9 cellular contexts compared by ENCODE assay signal in the genomic region with DNA sequence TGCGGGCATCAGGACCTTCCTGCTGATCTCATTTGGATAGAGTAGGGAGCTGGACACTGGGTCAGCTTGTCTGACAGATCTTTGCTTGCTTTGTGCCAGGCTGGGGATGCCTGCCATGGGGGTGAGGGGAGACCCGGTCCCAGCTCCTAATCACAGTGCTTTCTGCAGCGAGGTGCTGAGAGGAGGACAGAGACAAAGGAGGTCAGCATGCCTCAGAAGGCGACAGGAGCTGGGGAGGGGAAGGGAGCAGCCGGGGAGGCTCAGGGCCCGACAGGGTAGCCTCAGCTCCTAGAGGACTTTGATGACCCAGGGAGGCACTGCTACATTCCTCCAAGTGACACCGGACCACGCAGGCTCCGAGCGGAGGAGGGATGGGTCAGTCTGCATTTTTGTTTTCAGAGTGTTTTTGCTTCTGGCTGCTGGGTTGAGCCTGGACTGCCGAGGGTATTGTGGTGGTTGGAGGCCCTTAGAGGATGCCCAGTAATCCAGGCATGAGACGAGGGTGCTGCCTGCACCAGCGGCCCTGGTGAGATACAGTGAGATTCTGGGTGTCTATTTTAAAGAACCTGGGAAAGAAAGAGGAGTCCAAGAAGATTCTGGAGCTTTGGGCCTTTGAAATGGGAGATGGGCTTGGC. TPM values are rescaled to one million over a fixed set of nuclear protein-coding genes. Genes with fewer than 3 reads are reported as not detected.
DNase-seq lines count a peak whose midpoint lies in the region; ATAC-seq and TF ChIP-seq lines count a peak whose summit lies in the region.
"Had no signal": no experiment of that assay in that cellular context is flagged by ENCODE, and none has a peak within 500 bp of the region (broad histone marks: within the 10 kb centered on the region; RNA-seq: fewer than 3 reads in every experiment).

No MANE protein-coding gene starts in this region.

- no peaks in the 10 kb centered on the region for H3K9me3 Mint-ChIP-seq in natural killer cell

- peak overlapping the region; percentile 86 for H3K4me3 Mint-ChIP-seq in natural killer cell

- no peak for TF ChIP-seq POLR2A in uterus (IDR thresholded peaks at IDR 0.05)

- H3K27me3 ChIP-seq in colonic mucosa (no peaks in the 10 kb centered on the region), uterus (no peaks in the 10 kb centered on the region)

- H3K9me3 ChIP-seq in colonic mucosa (no peaks in the 10 kb centered on the region), uterus (no peaks in the 10 kb centered on the region)

- intact Hi-C loops in Right ventricle myocardium inferior (cut with DNase I) (loop anchor here (5.0 kb wide), 1 partner anchor 93 kb away; no protein-coding TSS in a partner anchor), cardiac septum (cut with DNase I) (loop anchor here (2.0 to 10.0 kb wide), 2 partner anchors 36 to 316 kb away; partner anchors contain the start of gene PMEPA1), colonic mucosa (cut with DNase I) (no loop called here), natural killer cell (cut with micrococcal nuclease) (loop anchor here (1.0 to 10.0 kb wide), 8 partner anchors 8 to 316 kb away; partner anchors contain the start of gene PMEPA1), uterus (cut with DNase I; ENCODE audit: low total_unique reads) (loop anchor here (5.0 kb wide), 1 partner anchor 93 kb away; no protein-coding TSS in a partner anchor)

- H3K4me3 ChIP-seq in colonic mucosa: no peak overlapping the region
- H3K4me3 ChIP-seq in uterus: peak overlapping the region in 1 of 2 donors; percentile 4

- peaks cover 31% of the 10 kb centered on the region for H3K4me1 ChIP-seq in colonic mucosa
- peaks cover 0 to 37% of the 10 kb centered on the region in 2 donors for H3K4me1 ChIP-seq in uterus

- H3K27ac ChIP-seq in colonic mucosa (peak overlapping the region; percentile 16), uterus (peak overlapping the region; percentile 78 to 83)

- ATAC-seq in Right ventricle myocardium inferior (no peak), natural killer cell (no peak), HG03342 (IDR thresholded peaks at IDR 0.05; ENCODE audit: unreplicated experiment) (no peak)

- no peaks in the 10 kb centered on the region for H3K36me3 ChIP-seq in colonic mucosa
- H3K36me3 ChIP-seq in uterus: no peaks in the 10 kb centered on the region

- DNase-seq in Right ventricle myocardium inferior (ENCODE audit: missing footprints) (peak; percentile 35), cardiac septum (ENCODE audit: low spot score) (no peak), colonic mucosa (no peak), natural killer cell (no peak), uterus (no peak), GF-D8 (lab: John Stamatoyannopoulos, UW) (no peak), cerebellum (ENCODE audit: low spot score) (no peak)
- DNase-seq: NCI-H187 treated with DMSO at 0.1 percent for 48 hours had no signal

- peaks cover 79 to 94% of the 10 kb centered on the region in 2 donors for H3K4me1 Mint-ChIP-seq in natural killer cell

- H3K36me3 Mint-ChIP-seq in natural killer cell: no peaks in the 10 kb centered on the region

- H3K9ac ChIP-seq in colonic mucosa (ENCODE audit: low read depth in 2 of 2, low read length in 2 of 2): peak overlapping the region; percentile 58 to 63

- TF ChIP-seq CTCF in colonic mucosa (IDR thresholded peaks at IDR 0.05) (no peak), natural killer cell (IDR thresholded peaks at IDR 0.05) (no peak), uterus (IDR thresholded peaks at IDR 0.05) (no peak)

- H3K27me3 Mint-ChIP-seq in natural killer cell (ENCODE audit: low read depth in 2 of 2): no peaks in the 10 kb centered on the region

- peak overlapping the region; percentile 95 to 97 for H3K27ac Mint-ChIP-seq in natural killer cell

RNA-seq across cellular contexts. Expression of gene RBM38, which starts 7.8 kb away (rescaled TPM):
- 89.6 TPM for total RNA-seq in Right ventricle myocardium inferior
- 63.1 TPM for total RNA-seq in cardiac septum
- 10 to 100 TPM; 41.3 to 43.1 TPM for total RNA-seq in colonic mucosa
- total RNA-seq in natural killer cell: 100 to 1,000 TPM; 217 to 392 (median 264) TPM
- 10 to 100 TPM in 2 of 4 donors, 1 to 10 TPM in 2; 1.2 to 48.6 (median 8.8) TPM for total RNA-seq in uterus
- total RNA-seq in cerebellum: 11.4 TPM

RNA-seq across cellular contexts. Expression of gene RAE1, which starts 48.0 kb away (rescaled TPM):
- 14.6 TPM for total RNA-seq in Right ventricle myocardium inferior
- total RNA-seq in cardiac septum: 13.8 TPM
- total RNA-seq in colonic mucosa: 10 to 100 TPM; 20.3 to 29.3 TPM
- 10 to 100 TPM; 50.3 to 66.8 (median 52.5) TPM for total RNA-seq in natural killer cell
- total RNA-seq in uterus: 10 to 100 TPM; 23.4 to 72.0 (median 36.0) TPM
- 26.9 TPM for total RNA-seq in cerebellum
